ENCODE assay signal across 8 cellular contexts in genomic region chr2:64839844-64840243, GRCh38.
DNase-seq lines count a peak whose midpoint lies in the region; ATAC-seq and TF ChIP-seq lines count a peak whose summit lies in the region.

No MANE protein-coding gene starts in this region.

- peaks cover 51% of the 10 kb centered on the region for H3K4me1 Mint-ChIP-seq in activated B cell treated with CpG ODN at 0.5 μM for 24 hours
- peaks cover 34% of the 10 kb centered on the region for H3K4me1 Mint-ChIP-seq in osteocyte (ENCODE audit: unreplicated experiment)

- CTCF ChIA-PET in activated B cell treated with CpG ODN at 0.5 μM for 24 hours (lab: Charles Lee): interaction anchor here (0.8 to 2.2 kb wide), 5 partner anchors 8 to 194 kb away, joined by 3 to 11 read pairs (median 6); no protein-coding TSS in a partner anchor

- H3K4me2 ChIP-seq in BLaER1 (peak overlapping the region; percentile 68), smooth muscle cell (no peak overlapping the region)

- ATAC-seq in GM19043 (IDR thresholded peaks at IDR 0.05; ENCODE audit: low read depth, unreplicated experiment) (peak; percentile 76), HG03135 (IDR thresholded peaks at IDR 0.05; ENCODE audit: unreplicated experiment) (peak; percentile 85), activated B cell treated with CpG ODN at 0.5 μM for 24 hours (ENCODE audit: low read depth) (peak; percentile 92)

- H3K36me3 ChIP-seq in BLaER1 (no peaks in the 10 kb centered on the region), smooth muscle cell (ENCODE audit: low read depth) (no peaks in the 10 kb centered on the region)

- H3K4me3 ChIP-seq in BLaER1 (no peak overlapping the region; the same call in 1 of the 2 replicates), smooth muscle cell (no peak overlapping the region)

- H3K36me3 Mint-ChIP-seq in activated B cell treated with CpG ODN at 0.5 μM for 24 hours (ENCODE audit: low read depth) (no peaks in the 10 kb centered on the region), osteocyte (ENCODE audit: unreplicated experiment) (no peaks in the 10 kb centered on the region)

- H3K27me3 Mint-ChIP-seq in activated B cell treated with CpG ODN at 0.5 μM for 24 hours: no peaks in the 10 kb centered on the region
- no peaks in the 10 kb centered on the region for H3K27me3 Mint-ChIP-seq in osteocyte (ENCODE audit: unreplicated experiment)

- H3F3A ChIP-seq in smooth muscle cell (ENCODE audit: low read depth): peaks cover 6% of the 10 kb centered on the region

- H3K4me1 ChIP-seq in BLaER1: peaks cover 53% of the 10 kb centered on the region
- H3K4me1 ChIP-seq in smooth muscle cell (ENCODE audit: low read depth): peaks cover 23% of the 10 kb centered on the region

- H3K9ac ChIP-seq in BLaER1 (peak overlapping the region; percentile 36; the same call in 1 of the 2 replicates), smooth muscle cell (ENCODE audit: low read depth) (no peak overlapping the region)

- intact Hi-C loops in activated B cell treated with CpG ODN at 0.5 μM for 24 hours (cut with micrococcal nuclease): loop anchor here (1.0 kb wide), 4 partner anchors 9 to 47 kb away; no protein-coding TSS in a partner anchor

- peak overlapping the region; percentile 61 for H3K4me3 Mint-ChIP-seq in activated B cell treated with CpG ODN at 0.5 μM for 24 hours
- H3K4me3 Mint-ChIP-seq in osteocyte (ENCODE audit: unreplicated experiment): no peak overlapping the region

- POLR2A ChIA-PET in activated B cell treated with CpG ODN at 0.5 μM for 24 hours (lab: Charles Lee): interaction anchor here (0.7 to 5.8 kb wide), 11 partner anchors 9 to 195 kb away, joined by 3 to 81 read pairs (median 4); partner anchors contain the start of gene SERTAD2

- H3K27ac Mint-ChIP-seq in activated B cell treated with CpG ODN at 0.5 μM for 24 hours: peak overlapping the region; percentile 92
- no peak overlapping the region for H3K27ac Mint-ChIP-seq in osteocyte (ENCODE audit: unreplicated experiment)

- peak overlapping the region; percentile 63 for H3K27ac ChIP-seq in BLaER1
- H3K27ac ChIP-seq in smooth muscle cell (ENCODE audit: low read depth): peak overlapping the region; percentile 72

- no peak overlapping the region for H2AFZ ChIP-seq in smooth muscle cell (ENCODE audit: low read depth)

- H4K20me1 ChIP-seq in BLaER1: no peaks in the 10 kb centered on the region
- no peaks in the 10 kb centered on the region for H4K20me1 ChIP-seq in smooth muscle cell (ENCODE audit: low read depth)

- no peaks in the 10 kb centered on the region for H3K9me3 ChIP-seq in BLaER1
- H3K9me3 ChIP-seq in smooth muscle cell (replicated peaks; ENCODE audit: low read depth): no peaks in the 10 kb centered on the region

- no peaks in the 10 kb centered on the region for H3K27me3 ChIP-seq in BLaER1
- H3K27me3 ChIP-seq in smooth muscle cell (ENCODE audit: low read depth): no peaks in the 10 kb centered on the region

- TF ChIP-seq CTCF in activated B cell treated with CpG ODN at 0.5 μM for 24 hours (IDR thresholded peaks at IDR 0.05): no peak
- no peak for TF ChIP-seq CTCF in smooth muscle cell (IDR thresholded peaks at IDR 0.05; ENCODE audit: borderline replicate concordance, insufficient read depth, poor library complexity, severe bottlenecking)
- TF ChIP-seq CTCF in osteocyte (IDR thresholded peaks at IDR 0.05): no peak

- H3K9me3 Mint-ChIP-seq in activated B cell treated with CpG ODN at 0.5 μM for 24 hours (no peaks in the 10 kb centered on the region), osteocyte (ENCODE audit: unreplicated experiment) (no peaks in the 10 kb centered on the region)

- 83% methylated on average over 6 of the region's 6 CpGs for WGBS in smooth muscle cell (ENCODE audit: low lambda C conversion rate)

- DNase-seq in activated B cell treated with CpG ODN at 0.5 μM for 24 hours (no peak), smooth muscle cell (lab: John Stamatoyannopoulos, UW; ENCODE audit: unreplicated experiment) (no peak), NCI-H748 treated with DMSO at 0.1 percent for 48 hours (lab: John Stamatoyannopoulos, UW) (no peak), osteocyte (ENCODE audit: extremely low spot score, unreplicated experiment) (no peak), mucosa of gallbladder (ENCODE audit: low spot score) (no peak)

- H3K79me2 ChIP-seq in smooth muscle cell (ENCODE audit: low read depth): no peaks in the 10 kb centered on the region
